ENCODE assay signal across 23 cellular contexts in the genomic region with DNA sequence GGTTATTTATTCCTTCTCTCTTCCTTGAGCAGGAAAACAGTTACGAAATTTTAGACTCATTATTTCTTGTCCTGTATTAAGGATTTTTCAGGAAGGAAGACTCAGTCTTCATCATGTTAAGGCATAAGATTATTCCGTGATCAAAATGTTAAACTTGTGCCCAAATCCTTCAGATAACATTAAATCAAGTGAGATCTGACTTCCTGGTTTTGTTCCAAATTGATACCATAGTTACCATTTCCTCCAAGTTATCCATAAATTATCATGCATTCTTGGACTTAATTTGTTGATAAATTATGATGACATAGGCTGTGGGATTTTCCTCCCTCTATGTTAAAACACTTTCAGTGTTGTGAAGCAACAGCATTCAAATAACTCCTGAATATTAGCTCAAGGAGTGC. TPM values are rescaled to one million over a fixed set of nuclear protein-coding genes. Genes with fewer than 3 reads are reported as not detected.
DNase-seq lines count a peak whose midpoint lies in the region; ATAC-seq and TF ChIP-seq lines count a peak whose summit lies in the region.
"Had no signal": no experiment of that assay in that cellular context is flagged by ENCODE, and none has a peak within 500 bp of the region (broad histone marks: within the 10 kb centered on the region; RNA-seq: fewer than 3 reads in every experiment).

No MANE protein-coding gene starts in this region.

- ATAC-seq in omental fat pad (ENCODE audit: low FRiP score) (peak; percentile 65), HG02798 (IDR thresholded peaks at IDR 0.05; ENCODE audit: poor library complexity, unreplicated experiment) (no peak)
- no peak for ATAC-seq in stimulated activated naive B cell treated with anti-CD40 and anti-IgM and Interleukin-4, amounts not matched to agents 10 μg/mL and 1 μg/mL and 100 μg/mL, for 72 hours (replicated peaks)
- ATAC-seq: activated CD4-positive, CD25-positive, alpha-beta regulatory T cell treated with anti-CD3 and anti-CD28 coated beads, Interleukin-2, amount 50 U/mL, for 24 hours; activated CD8-positive, alpha-beta T cell treated with anti-CD3 and anti-CD28 coated beads for 36 hours; gastrocnemius medialis; GM23338; stimulated activated memory B cell treated with anti-CD40 and anti-IgM and Interleukin-4, amounts not matched to agents 10 μg/mL and 1 μg/mL and 100 μg/mL, for 72 hours had no signal

- peak overlapping the region; percentile 47 for H3K9ac ChIP-seq in SK-N-SH
- H3K9ac ChIP-seq: BLaER1 had no signal

- H3K4me2 ChIP-seq in SK-N-SH, result peak overlapping the region; percentile 36; the same call in 1 of the 2 replicates
- H3K4me2 ChIP-seq: BLaER1, GM23338, smooth muscle cell had no signal

- DNase-seq in SK-N-SH (no peak), fibroblast of peridontal ligament (ENCODE audit: extremely low read depth) (peak; percentile 30), omental fat pad (ENCODE audit: low spot score) (no peak), NCI-H345 (lab: John Stamatoyannopoulos, UW) (no peak), NCI-H446 treated with DMSO at 0.1 percent for 48 hours (lab: John Stamatoyannopoulos, UW) (no peak)
- DNase-seq in stimulated activated naive B cell treated with anti-CD40 and anti-IgM and Interleukin-4, amounts not matched to agents 10 μg/mL and 1 μg/mL and 100 μg/mL, for 72 hours, result no peak
- DNase-seq: activated CD8-positive, alpha-beta T cell treated with anti-CD3 and anti-CD28 coated beads for 36 hours; activated naive CD4-positive, alpha-beta T cell; activated T-cell treated with anti-CD3 and anti-CD28 coated beads for 4 hours; amniotic stem cell; Caco-2; caudate nucleus; dorsolateral prefrontal cortex; gastrocnemius medialis; islet precursor cell; NCI-H524 treated with DMSO at 0.1 percent for 48 hours had no signal

- H3K9me2 ChIP-seq in SK-N-SH, result no peaks in the 10 kb centered on the region

- H3K27ac Mint-ChIP-seq in stimulated activated naive B cell treated with anti-CD40 and anti-IgM and Interleukin-4, amounts not matched to agents 10 μg/mL and 1 μg/mL and 100 μg/mL, for 72 hours, result no peak overlapping the region
- H3K27ac Mint-ChIP-seq: activated CD8-positive, alpha-beta T cell treated with anti-CD3 and anti-CD28 coated beads for 36 hours; GM23338; stimulated activated memory B cell treated with anti-CD40 and anti-IgM and Interleukin-4, amounts not matched to agents 10 μg/mL and 1 μg/mL and 100 μg/mL, for 72 hours had no signal

- peak overlapping the region; percentile 99 for H3K27ac ChIP-seq in ACC112 (ENCODE audit: low read depth, low read length)
- H3K27ac ChIP-seq in SK-N-SH (ENCODE audit: low read depth in 2 of 2, low read length in 1 of 2), result peak overlapping the region; percentile 76 to 98
- H3K27ac ChIP-seq: BLaER1, dorsolateral prefrontal cortex, gastrocnemius medialis had no signal

- 0 out of 4 replicates have a peak, but pooled peaks of 1 of the 2 experiments have one; percentile 19 for TF ChIP-seq EP300 in SK-N-SH (IDR thresholded peaks at IDR 0.05; ENCODE audit: borderline replicate concordance in 1 of 2, low read depth in 1 of 2, low read length in 1 of 2)

- H2AFZ ChIP-seq in ACC112 (ENCODE audit: low read length, unreplicated experiment), result peak overlapping the region; percentile 31
- 0 out of 2 replicates have a peak overlapping the region, but pooled peaks have one; percentile 32 for H2AFZ ChIP-seq in SK-N-SH (ENCODE audit: low read depth)
- H2AFZ ChIP-seq: GM23338 had no signal

- TF ChIP-seq CTCF in SK-N-SH (IDR thresholded peaks at IDR 0.05) (no peak), omental fat pad (IDR thresholded peaks at IDR 0.05) (no peak)

- CTCF ChIA-PET in SK-N-SH (lab: Yijun Ruan, JAX), result no interaction called here

- peaks cover 41% of the 10 kb centered on the region for H3F3A ChIP-seq in SK-N-SH (replicated peaks; ENCODE audit: insufficient read depth)

- H3K4me3 ChIP-seq in ACC112 (ENCODE audit: low read depth, low read length), result peak overlapping the region; percentile 22; the same call in 1 of the 2 replicates
- H3K4me3 ChIP-seq in SK-N-SH (ENCODE audit: low read depth in 2 of 2, low read length in 1 of 2), result no peak overlapping the region; a peak in 1 of 4 replicates
- H3K4me3 ChIP-seq: BLaER1, dorsolateral prefrontal cortex, gastrocnemius medialis, GM23338, smooth muscle cell had no signal

- WGBS in SK-N-SH (ENCODE audit: low lambda C conversion rate), result 28% methylated on average over 2 of the region's 2 CpGs

- H3K36me3 Mint-ChIP-seq in stimulated activated naive B cell treated with anti-CD40 and anti-IgM and Interleukin-4, amounts not matched to agents 10 μg/mL and 1 μg/mL and 100 μg/mL, for 72 hours, result no peaks in the 10 kb centered on the region
- H3K36me3 Mint-ChIP-seq: stimulated activated memory B cell treated with anti-CD40 and anti-IgM and Interleukin-4, amounts not matched to agents 10 μg/mL and 1 μg/mL and 100 μg/mL, for 72 hours had no signal

- POLR2A ChIA-PET in SK-N-SH (lab: Yijun Ruan, JAX), result no interaction called here

- H3K4me1 Mint-ChIP-seq in stimulated activated naive B cell treated with anti-CD40 and anti-IgM and Interleukin-4, amounts not matched to agents 10 μg/mL and 1 μg/mL and 100 μg/mL, for 72 hours, result no peaks in the 10 kb centered on the region
- H3K4me1 Mint-ChIP-seq: stimulated activated memory B cell treated with anti-CD40 and anti-IgM and Interleukin-4, amounts not matched to agents 10 μg/mL and 1 μg/mL and 100 μg/mL, for 72 hours had no signal

- H3K9me3 Mint-ChIP-seq in stimulated activated naive B cell treated with anti-CD40 and anti-IgM and Interleukin-4, amounts not matched to agents 10 μg/mL and 1 μg/mL and 100 μg/mL, for 72 hours, result no peaks in the 10 kb centered on the region
- H3K9me3 Mint-ChIP-seq: activated CD8-positive, alpha-beta T cell treated with anti-CD3 and anti-CD28 coated beads for 36 hours; GM23338; stimulated activated memory B cell treated with anti-CD40 and anti-IgM and Interleukin-4, amounts not matched to agents 10 μg/mL and 1 μg/mL and 100 μg/mL, for 72 hours had no signal

- peaks cover 4% of the 10 kb centered on the region for H3K79me2 ChIP-seq in ACC112 (ENCODE audit: control insufficient read depth, insufficient read depth, low read length, unreplicated experiment)
- H3K79me2 ChIP-seq in SK-N-SH (ENCODE audit: insufficient read depth), result peaks cover 31% of the 10 kb centered on the region

- no peak for TF ChIP-seq RAD21 in SK-N-SH (IDR thresholded peaks at IDR 0.05; ENCODE audit: low read length)

- H3K9me3 ChIP-seq in SK-N-SH, result no peaks in the 10 kb centered on the region
- H3K9me3 ChIP-seq: BLaER1, Caco-2, gastrocnemius medialis had no signal

- H3K27me3 Mint-ChIP-seq in stimulated activated naive B cell treated with anti-CD40 and anti-IgM and Interleukin-4, amounts not matched to agents 10 μg/mL and 1 μg/mL and 100 μg/mL, for 72 hours, result peaks cover 0 to 13% of the 10 kb centered on the region in 2 donors
- H3K27me3 Mint-ChIP-seq: activated CD8-positive, alpha-beta T cell treated with anti-CD3 and anti-CD28 coated beads for 36 hours had no signal

- peaks cover 70% of the 10 kb centered on the region for H3K4me1 ChIP-seq in ACC112 (ENCODE audit: control insufficient read depth, insufficient read depth, low read length, unreplicated experiment)
- peaks cover 0 to 54% of the 10 kb centered on the region in 2 experiments; a peak in 2 of 4 replicates for H3K4me1 ChIP-seq in SK-N-SH (ENCODE audit: control insufficient read depth in 1 of 2, insufficient read depth in 2 of 2, low read depth in 1 of 2, low read length in 1 of 2)
- H3K4me1 ChIP-seq: BLaER1, Caco-2, gastrocnemius medialis had no signal

- no peaks in the 10 kb centered on the region for H3K27me3 ChIP-seq in ACC112 (ENCODE audit: insufficient read depth, low read length)
- H3K27me3 ChIP-seq in SK-N-SH (ENCODE audit: insufficient read depth), result no peaks in the 10 kb centered on the region
- H3K27me3 ChIP-seq: BLaER1, dorsolateral prefrontal cortex, gastrocnemius medialis had no signal

- no peaks in the 10 kb centered on the region for H4K20me1 ChIP-seq in SK-N-SH (ENCODE audit: insufficient read depth)
- H4K20me1 ChIP-seq: BLaER1 had no signal

- H3K36me3 ChIP-seq in ACC112 (ENCODE audit: insufficient read depth, low read length) (peaks cover 20% of the 10 kb centered on the region), SK-N-SH (replicated peaks in 1 of 2; ENCODE audit: control insufficient read depth in 1 of 2, insufficient read depth in 2 of 2, low read length in 1 of 2) (peaks cover 0 to 17% of the 10 kb centered on the region in 2 experiments)
- H3K36me3 ChIP-seq: BLaER1, gastrocnemius medialis had no signal

- no peak overlapping the region for H3K4me3 Mint-ChIP-seq in stimulated activated naive B cell treated with anti-CD40 and anti-IgM and Interleukin-4, amounts not matched to agents 10 μg/mL and 1 μg/mL and 100 μg/mL, for 72 hours
- H3K4me3 Mint-ChIP-seq: activated CD8-positive, alpha-beta T cell treated with anti-CD3 and anti-CD28 coated beads for 36 hours; GM23338; stimulated activated memory B cell treated with anti-CD40 and anti-IgM and Interleukin-4, amounts not matched to agents 10 μg/mL and 1 μg/mL and 100 μg/mL, for 72 hours had no signal

TF ChIP-seq in SK-N-SH, 30 proteins besides CTCF, POLR2A, EP300 and RAD21:
- TF ChIP-seq PBX3 (IDR thresholded peaks at IDR 0.05) (peak; percentile 57; the same call in 1 of the 2 replicates), RXRA (IDR thresholded peaks at IDR 0.05; ENCODE audit: borderline replicate concordance, low read depth) (no peak)

RNA-seq across cellular contexts. Expression of gene EFEMP1, which starts 31.9 kb away (rescaled TPM):
- 1,015 and 1,290 TPM in 2 replicates for polyA plus RNA-seq in SK-N-SH (2012; rRNA removed)
- 876 and 1,005 TPM in 2 replicates for polyA plus RNA-seq in SK-N-SH (2012; cell fraction: cytosol; rRNA removed)
- 870 and 1,070 TPM in 2 replicates for polyA plus RNA-seq in SK-N-SH (2012; cell fraction: nucleus; rRNA removed)
- total RNA-seq in omental fat pad, result 1,000 to 10,000 TPM in 1 of 4 donors, 100 to 1,000 TPM in 3; 225 to 1,590 (median 659) TPM
- total RNA-seq: activated CD8-positive, alpha-beta T cell treated with anti-CD3 and anti-CD28 coated beads for 36 hours; Caco-2 had no signal
